ENCODE assay signal across 23 cellular contexts in the genomic region with DNA sequence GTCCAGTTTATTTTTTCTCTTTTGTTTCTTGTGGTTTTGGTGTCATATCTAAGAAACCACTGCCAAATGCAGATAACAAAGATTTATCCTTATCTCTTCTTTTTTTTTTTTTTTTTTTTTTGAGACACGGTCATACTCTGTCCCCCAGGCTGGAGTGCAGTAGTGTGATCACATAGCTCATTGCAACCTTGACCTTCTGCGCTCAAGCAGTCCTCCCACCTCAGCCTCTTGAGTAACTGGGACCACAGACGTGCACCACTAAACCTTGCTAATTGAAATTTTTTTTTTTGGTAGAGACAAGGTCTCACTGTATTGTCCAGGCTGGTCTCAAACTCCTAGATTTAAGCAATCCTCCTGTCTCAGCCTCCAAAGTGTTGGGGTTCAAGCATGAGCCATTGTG.
"Had no signal": no experiment of that assay in that cellular context is flagged by ENCODE, and none has a peak within 500 bp of the region (broad histone marks: within the 10 kb centered on the region; RNA-seq: fewer than 3 reads in every experiment).

No MANE protein-coding gene starts in this region.

- H3K36me3 Mint-ChIP-seq: natural killer cell had no signal

- H3K9me3 Mint-ChIP-seq: natural killer cell; stimulated activated effector memory CD8-positive, alpha-beta T cell treated with anti-CD3 and anti-CD28 coated beads, Interleukin-12 subunit alpha, Interleukin-12 subunit beta, amount 100 ng/mL, for 72 hours had no signal

- H3K36me3 ChIP-seq: ovary had no signal

- H3K27ac ChIP-seq: coronary artery, esophagus muscularis mucosa, foreskin keratinocyte, gastroesophageal sphincter, heart right ventricle, left lung, ovary, psoas muscle, sigmoid colon, transverse colon, vagina had no signal

- H3K27me3 ChIP-seq: esophagus muscularis mucosa, foreskin keratinocyte, gastroesophageal sphincter, heart right ventricle, left lung, ovary, sigmoid colon, transverse colon, vagina had no signal

- DNase-seq: dermis blood vessel endothelial cell; effector memory CD4-positive, alpha-beta T cell; foreskin keratinocyte; glutamatergic neuron; heart right ventricle; hippocampal formation; left cardiac atrium; left lung; natural killer cell; occipital lobe; ovary; right cardiac atrium; sigmoid colon; stimulated activated CD4-positive, alpha-beta T cell treated with anti-CD3 and anti-CD28 coated beads, Interleukin-2, amount 100 ng/mL, for 24 hours; stimulated activated CD4-positive, alpha-beta T cell treated with anti-CD3 and anti-CD28 coated beads, Interleukin-4, amount 100 ng/mL, for 24 hours; stimulated activated naive CD4-positive, alpha-beta T cell treated with Interleukin-2 at 50 U/mL for 16 hours; transverse colon had no signal

- H3K4me3 Mint-ChIP-seq: natural killer cell; stimulated activated effector memory CD8-positive, alpha-beta T cell treated with anti-CD3 and anti-CD28 coated beads, Interleukin-12 subunit alpha, Interleukin-12 subunit beta, amount 100 ng/mL, for 72 hours had no signal

- H3K4me3 ChIP-seq: coronary artery, esophagus muscularis mucosa, gastroesophageal sphincter, heart right ventricle, left lung, ovary, psoas muscle, sigmoid colon, transverse colon, vagina had no signal

- H3K27ac Mint-ChIP-seq: natural killer cell had no signal

- H3K9me3 ChIP-seq: esophagus muscularis mucosa, gastroesophageal sphincter, heart right ventricle, left lung, ovary, psoas muscle, sigmoid colon, transverse colon, vagina had no signal

- H3K4me1 ChIP-seq: foreskin keratinocyte, psoas muscle had no signal
